In the genomic region with DNA sequence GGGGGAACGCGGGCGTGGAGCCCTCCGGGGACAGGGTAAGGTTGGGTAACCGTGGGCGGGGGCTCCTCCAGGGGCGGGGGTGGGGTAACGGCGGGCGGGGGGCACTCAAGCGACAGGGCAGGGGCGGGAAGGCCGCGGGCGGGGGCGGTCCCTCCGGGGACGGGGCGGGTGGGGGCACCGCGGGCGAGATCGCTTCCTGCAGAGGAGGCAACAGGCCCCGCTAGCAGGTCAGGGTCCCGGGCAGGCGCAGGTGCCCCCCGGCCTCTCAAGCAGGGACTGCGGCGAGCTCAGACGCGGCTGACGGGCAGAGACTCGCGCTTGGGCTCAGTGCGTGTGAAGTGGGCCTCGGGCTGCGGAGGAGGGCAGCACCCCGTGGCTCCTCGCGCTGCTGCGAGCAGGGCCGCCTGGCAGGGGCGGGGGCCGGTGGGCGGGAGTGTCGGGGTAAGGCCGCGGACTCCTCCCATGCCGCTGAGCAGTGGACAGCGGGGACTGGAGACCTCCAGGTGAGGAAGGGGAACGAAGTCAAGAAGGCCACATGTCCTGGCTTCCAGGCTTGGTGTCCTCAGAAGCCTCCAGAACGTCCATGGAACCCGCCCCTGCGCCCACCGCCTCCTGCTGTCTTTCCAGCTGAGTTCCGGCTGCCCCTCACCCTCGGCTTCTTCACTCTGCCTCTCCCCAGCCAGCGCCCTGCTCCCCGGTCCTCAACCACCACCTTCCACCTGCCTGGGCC, we compare ENCODE assay signal across 1 cellular context.
TF ChIP-seq lines count a peak whose summit lies in the region.

No MANE protein-coding gene starts in this region.

TF ChIP-seq in HepG2, 621 proteins besides CTCF, POLR2A, EP300 and RAD21 (continued from another document and continues in another):
- TF ChIP-seq ZNF407 (CRISPR knock-in tag; IDR thresholded peaks at IDR 0.05; ENCODE audit: not compliant biosample characterization) (no peak), MAFF (IDR thresholded peaks at IDR 0.05; ENCODE audit: low read depth, low read length) (no peak), ZNF350 (CRISPR knock-in tag; IDR thresholded peaks at IDR 0.05; ENCODE audit: borderline replicate concordance, low read depth) (peak; percentile 81), CSRNP1 (CRISPR knock-in tag; IDR thresholded peaks at IDR 0.05) (peak; percentile 28; the same call in 1 of the 2 replicates), ZNF549 (CRISPR knock-in tag; IDR thresholded peaks at IDR 0.05) (no peak), TAF1 (CRISPR knock-in tag; IDR thresholded peaks at IDR 0.05) (peak; percentile 66; the same call in 1 of the 2 replicates), ZNF414 (CRISPR knock-in tag; IDR thresholded peaks at IDR 0.05) (no peak), HNF4G (IDR thresholded peaks at IDR 0.05; ENCODE audit: borderline replicate concordance, low read depth, low read length) (no peak), HNF4G (CRISPR knock-in tag; IDR thresholded peaks at IDR 0.05; ENCODE audit: borderline replicate concordance, low read depth) (no peak; the same call in 1 of the 2 replicates), HOXA3 (CRISPR knock-in tag; IDR thresholded peaks at IDR 0.05) (no peak), ZNF556 (CRISPR knock-in tag; IDR thresholded peaks at IDR 0.05; ENCODE audit: borderline replicate concordance) (no peak), POLR2AphosphoS5 (IDR thresholded peaks at IDR 0.05; ENCODE audit: low read depth, low read length) (peak; percentile 54), KDM6A (CRISPR knock-in tag; IDR thresholded peaks at IDR 0.05; ENCODE audit: low read depth) (no peak), THAP11 (CRISPR knock-in tag; IDR thresholded peaks at IDR 0.05) (0 out of 2 replicates have a peak, but pooled peaks have one; percentile 15), MTA1 (CRISPR knock-in tag; IDR thresholded peaks at IDR 0.05; ENCODE audit: borderline replicate concordance) (peak; percentile 27; the same call in 1 of the 2 replicates), IRF2 (CRISPR knock-in tag; IDR thresholded peaks at IDR 0.05) (no peak), ZNF800 (CRISPR knock-in tag; IDR thresholded peaks at IDR 0.05) (0 out of 2 replicates have a peak, but pooled peaks have one; percentile 32), RBFOX2 (IDR thresholded peaks at IDR 0.05; ENCODE audit: low read depth, low read length) (peak; percentile 72), HES4 (CRISPR knock-in tag; IDR thresholded peaks at IDR 0.05; ENCODE audit: borderline replicate concordance) (no peak), ZNF17 (CRISPR knock-in tag; IDR thresholded peaks at IDR 0.05) (no peak), POLR2G (IDR thresholded peaks at IDR 0.05; ENCODE audit: low read depth, low read length) (peak; percentile 74), ZNF225 (CRISPR knock-in tag; IDR thresholded peaks at IDR 0.05) (peak; percentile 83; the same call in 1 of the 2 replicates), PITX1 (CRISPR knock-in tag; IDR thresholded peaks at IDR 0.05) (0 out of 2 replicates have a peak, but pooled peaks have one; percentile 34), MAZ (IDR thresholded peaks at IDR 0.05; ENCODE audit: borderline replicate concordance, low read depth, low read length) (peak; percentile 68; the same call in 1 of the 2 replicates), MAZ (CRISPR knock-in tag; IDR thresholded peaks at IDR 0.05; ENCODE audit: low read depth) (no peak), ZNF460 (CRISPR knock-in tag; IDR thresholded peaks at IDR 0.05; ENCODE audit: borderline replicate concordance) (no peak), ZC3H13 (CRISPR knock-in tag; IDR thresholded peaks at IDR 0.05) (no peak), ZNF550 (CRISPR knock-in tag; IDR thresholded peaks at IDR 0.05; ENCODE audit: borderline replicate concordance) (no peak), ZNF83 (CRISPR knock-in tag; IDR thresholded peaks at IDR 0.05; ENCODE audit: borderline replicate concordance) (peak; percentile 83; the same call in 1 of the 2 replicates)
- TF ChIP-seq, protein P1, sequence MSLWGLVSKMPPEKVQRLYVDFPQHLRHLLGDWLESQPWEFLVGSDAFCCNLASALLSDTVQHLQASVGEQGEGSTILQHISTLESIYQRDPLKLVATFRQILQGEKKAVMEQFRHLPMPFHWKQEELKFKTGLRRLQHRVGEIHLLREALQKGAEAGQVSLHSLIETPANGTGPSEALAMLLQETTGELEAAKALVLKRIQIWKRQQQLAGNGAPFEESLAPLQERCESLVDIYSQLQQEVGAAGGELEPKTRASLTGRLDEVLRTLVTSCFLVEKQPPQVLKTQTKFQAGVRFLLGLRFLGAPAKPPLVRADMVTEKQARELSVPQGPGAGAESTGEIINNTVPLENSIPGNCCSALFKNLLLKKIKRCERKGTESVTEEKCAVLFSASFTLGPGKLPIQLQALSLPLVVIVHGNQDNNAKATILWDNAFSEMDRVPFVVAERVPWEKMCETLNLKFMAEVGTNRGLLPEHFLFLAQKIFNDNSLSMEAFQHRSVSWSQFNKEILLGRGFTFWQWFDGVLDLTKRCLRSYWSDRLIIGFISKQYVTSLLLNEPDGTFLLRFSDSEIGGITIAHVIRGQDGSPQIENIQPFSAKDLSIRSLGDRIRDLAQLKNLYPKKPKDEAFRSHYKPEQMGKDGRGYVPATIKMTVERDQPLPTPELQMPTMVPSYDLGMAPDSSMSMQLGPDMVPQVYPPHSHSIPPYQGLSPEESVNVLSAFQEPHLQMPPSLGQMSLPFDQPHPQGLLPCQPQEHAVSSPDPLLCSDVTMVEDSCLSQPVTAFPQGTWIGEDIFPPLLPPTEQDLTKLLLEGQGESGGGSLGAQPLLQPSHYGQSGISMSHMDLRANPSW (CRISPR knock-in tag; IDR thresholded peaks at IDR 0.05; ENCODE audit: borderline replicate concordance): 0 out of 2 replicates have a peak, but pooled peaks have one; percentile 24
- TF ChIP-seq, protein P2, sequence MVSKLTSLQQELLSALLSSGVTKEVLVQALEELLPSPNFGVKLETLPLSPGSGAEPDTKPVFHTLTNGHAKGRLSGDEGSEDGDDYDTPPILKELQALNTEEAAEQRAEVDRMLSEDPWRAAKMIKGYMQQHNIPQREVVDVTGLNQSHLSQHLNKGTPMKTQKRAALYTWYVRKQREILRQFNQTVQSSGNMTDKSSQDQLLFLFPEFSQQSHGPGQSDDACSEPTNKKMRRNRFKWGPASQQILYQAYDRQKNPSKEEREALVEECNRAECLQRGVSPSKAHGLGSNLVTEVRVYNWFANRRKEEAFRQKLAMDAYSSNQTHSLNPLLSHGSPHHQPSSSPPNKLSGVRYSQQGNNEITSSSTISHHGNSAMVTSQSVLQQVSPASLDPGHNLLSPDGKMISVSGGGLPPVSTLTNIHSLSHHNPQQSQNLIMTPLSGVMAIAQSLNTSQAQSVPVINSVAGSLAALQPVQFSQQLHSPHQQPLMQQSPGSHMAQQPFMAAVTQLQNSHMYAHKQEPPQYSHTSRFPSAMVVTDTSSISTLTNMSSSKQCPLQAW (CRISPR knock-in tag; IDR thresholded peaks at IDR 0.05): peak; percentile 52; the same call in 1 of the 2 replicates
- TF ChIP-seq, protein P3, sequence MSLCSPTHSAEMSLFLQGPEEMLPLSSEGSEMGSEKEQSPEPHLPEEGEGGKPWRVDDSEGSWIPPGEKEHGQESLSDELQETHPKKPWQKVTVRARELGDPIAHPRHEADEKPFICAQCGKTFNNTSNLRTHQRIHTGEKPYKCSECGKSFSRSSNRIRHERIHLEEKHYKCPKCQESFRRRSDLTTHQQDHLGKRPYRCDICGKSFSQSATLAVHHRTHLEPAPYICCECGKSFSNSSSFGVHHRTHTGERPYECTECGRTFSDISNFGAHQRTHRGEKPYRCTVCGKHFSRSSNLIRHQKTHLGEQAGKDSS (CRISPR knock-in tag; IDR thresholded peaks at IDR 0.05; ENCODE audit: borderline replicate concordance, low read depth): peak; percentile 37; the same call in 1 of the 2 replicates
